Comparison of ENCODE assay signal across 14 cellular contexts in genomic region chr13:40189426-40189825, GRCh38.
DNase-seq lines count a peak whose midpoint lies in the region; ATAC-seq and FAIRE-seq lines count a peak whose summit lies in the region.
"Had no signal": no experiment of that assay in that cellular context is flagged by ENCODE, and none has a peak within 500 bp of the region (broad histone marks: within the 10 kb centered on the region; RNA-seq: fewer than 3 reads in every experiment).

No MANE protein-coding gene starts in this region.

- peaks cover 2% of the 10 kb centered on the region for H3K36me3 Mint-ChIP-seq in CD4-positive, CD25-positive, alpha-beta regulatory T cell
- peaks cover under 1% of the 10 kb centered on the region for H3K36me3 Mint-ChIP-seq in T-cell
- H3K36me3 Mint-ChIP-seq in central memory CD8-positive, alpha-beta T cell (ENCODE audit: insufficient read depth) = peaks cover 6% of the 10 kb centered on the region

- H3K36me3 ChIP-seq in CD4-positive, CD25-positive, alpha-beta regulatory T cell (ENCODE audit: control insufficient read depth, insufficient read depth, low read length) = no peaks in the 10 kb centered on the region
- no peaks in the 10 kb centered on the region for H3K36me3 ChIP-seq in neuron (ENCODE audit: insufficient read depth, low read length)
- H3K36me3 ChIP-seq: brain microvascular endothelial cell had no signal

- no peaks in the 10 kb centered on the region for H3K9me3 Mint-ChIP-seq in CD4-positive, CD25-positive, alpha-beta regulatory T cell
- peaks cover 0 to under 1% (median 0%) of the 10 kb centered on the region in 3 donors for H3K9me3 Mint-ChIP-seq in T-cell
- no peaks in the 10 kb centered on the region for H3K9me3 Mint-ChIP-seq in central memory CD8-positive, alpha-beta T cell

- no peak for FAIRE-seq in GM19239 (lab: Jason Lieb, UNC)

- H2AFZ ChIP-seq in neuron (ENCODE audit: low read depth, low read length) = peak overlapping the region; percentile 60

- peak overlapping the region; percentile 70 for H3K4me3 ChIP-seq in CD4-positive, CD25-positive, alpha-beta regulatory T cell (ENCODE audit: low read depth, low read length)
- H3K4me3 ChIP-seq in neuron (ENCODE audit: low read length) = no peak overlapping the region
- H3K4me3 ChIP-seq: SK-N-MC had no signal

- peak in 2 of 3 donors; percentile 44 to 83 for DNase-seq in CD4-positive, CD25-positive, alpha-beta regulatory T cell
- DNase-seq in T-cell = peak in 2 of 34 experiments; percentile 14 to 23
- no peak for DNase-seq in central memory CD8-positive, alpha-beta T cell (ENCODE audit: low spot score in 2 of 2)
- no peak for DNase-seq in KBM-7
- DNase-seq in amygdala (lab: John Stamatoyannopoulos, UW) = no peak
- no peak for DNase-seq in GM19239 (ENCODE audit: insufficient read length, low spot score)
- DNase-seq: brain microvascular endothelial cell; Kasumi-1; NCI-H2029; NK-92 treated with Interleukin-12 subunit alpha and Interleukin-12 subunit beta, amount 100 ng/mL, for 24 hours had no signal

- POLR2A ChIA-PET in T-cell (lab: Charles Lee) = interaction anchor here in 1 of 2 donors (0.5 kb wide), 1 partner anchor 23 kb away, joined by 3 read pairs; no protein-coding TSS in a partner anchor

- in situ Hi-C loops in KBM-7 (cut with MboI; ENCODE audit: low pct_unique_long_range_greater_than_20kb, low sequenced_read_pairs) = no loop called here

- no peaks in the 10 kb centered on the region for H3K27me3 Mint-ChIP-seq in CD4-positive, CD25-positive, alpha-beta regulatory T cell
- no peaks in the 10 kb centered on the region for H3K27me3 Mint-ChIP-seq in T-cell
- H3K27me3 Mint-ChIP-seq in central memory CD8-positive, alpha-beta T cell = no peaks in the 10 kb centered on the region
- H3K27me3 Mint-ChIP-seq: B cell had no signal

- H3K4me3 Mint-ChIP-seq in CD4-positive, CD25-positive, alpha-beta regulatory T cell = peak overlapping the region; percentile 80 to 91 (median 84)
- peak overlapping the region; percentile 7 to 86 (median 39) for H3K4me3 Mint-ChIP-seq in T-cell
- peak overlapping the region; percentile 25 for H3K4me3 Mint-ChIP-seq in central memory CD8-positive, alpha-beta T cell
- H3K4me3 Mint-ChIP-seq: B cell had no signal

- peaks cover 81% of the 10 kb centered on the region for H3K4me1 ChIP-seq in CD4-positive, CD25-positive, alpha-beta regulatory T cell (ENCODE audit: control insufficient read depth, insufficient read depth, low read length, poor library complexity, severe bottlenecking)
- peaks cover 22% of the 10 kb centered on the region for H3K4me1 ChIP-seq in neuron (ENCODE audit: insufficient read depth, low read length)

- H3K4me1 Mint-ChIP-seq in CD4-positive, CD25-positive, alpha-beta regulatory T cell = peaks cover 46 to 95% (median 73%) of the 10 kb centered on the region in 4 donors
- H3K4me1 Mint-ChIP-seq in T-cell = peaks cover 82 to 94% (median 86%) of the 10 kb centered on the region in 3 donors
- peaks cover 71% of the 10 kb centered on the region for H3K4me1 Mint-ChIP-seq in central memory CD8-positive, alpha-beta T cell

- H3K27ac ChIP-seq in CD4-positive, CD25-positive, alpha-beta regulatory T cell (ENCODE audit: insufficient read depth, low read length, poor library complexity, severe bottlenecking) = peak overlapping the region; percentile 87
- H3K27ac ChIP-seq: SK-N-MC had no signal

- ATAC-seq in CD4-positive, CD25-positive, alpha-beta regulatory T cell (ENCODE audit: low read depth in 2 of 2) = peak; percentile 11 to 16
- ATAC-seq in T-cell (replicated peaks in 1 of 4) = peak in 1 of 4 experiments; percentile 7
- no peak for ATAC-seq in central memory CD8-positive, alpha-beta T cell (replicated peaks; ENCODE audit: extremely low read depth, poor library complexity, severe bottlenecking)
- no peak for ATAC-seq in HG02798 (IDR thresholded peaks at IDR 0.05; ENCODE audit: poor library complexity, unreplicated experiment)

- H3K27me3 ChIP-seq in CD4-positive, CD25-positive, alpha-beta regulatory T cell (ENCODE audit: control insufficient read depth, insufficient read depth, low read length) = no peaks in the 10 kb centered on the region
- H3K27me3 ChIP-seq in neuron (ENCODE audit: insufficient read depth, low read length) = no peaks in the 10 kb centered on the region
- H3K27me3 ChIP-seq: brain microvascular endothelial cell had no signal

- H3K27ac Mint-ChIP-seq in CD4-positive, CD25-positive, alpha-beta regulatory T cell = peak overlapping the region; percentile 98 to 99 (median 99)
- peak overlapping the region; percentile 96 to 99 for H3K27ac Mint-ChIP-seq in T-cell
- peak overlapping the region; percentile 60 for H3K27ac Mint-ChIP-seq in central memory CD8-positive, alpha-beta T cell (ENCODE audit: low read depth)

- CTCF ChIA-PET in T-cell (lab: Charles Lee) = interaction anchor here (0.7 to 2.7 kb wide), 3 partner anchors 12 to 19 kb away, joined by 3 to 8 read pairs (median 3); no protein-coding TSS in a partner anchor

- no peaks in the 10 kb centered on the region for H3K9me3 ChIP-seq in CD4-positive, CD25-positive, alpha-beta regulatory T cell (ENCODE audit: control insufficient read depth in 2 of 2, low read length in 2 of 2)
- no peaks in the 10 kb centered on the region for H3K9me3 ChIP-seq in neuron (ENCODE audit: low read length)

Comparison
In these comparisons a context has a peak if more than half of its experiments do, and no peak if none do; other contexts are left out.
1. ATAC-seq: peak in CD4-positive, CD25-positive, alpha-beta regulatory T cell (2 of 2); none in central memory CD8-positive, alpha-beta T cell (single experiment) and HG02798 (single experiment).
2. DNase-seq: peak in CD4-positive, CD25-positive, alpha-beta regulatory T cell (2 of 3); none in central memory CD8-positive, alpha-beta T cell (0 of 2), KBM-7 (single experiment), amygdala (0 of 56) and GM19239 (single experiment).
3. H3K4me3 Mint-ChIP-seq: peak in every context shown above with its lines; median percentile 84 in CD4-positive, CD25-positive, alpha-beta regulatory T cell; 39 in T-cell; 25 in central memory CD8-positive, alpha-beta T cell.
4. Peak in every context shown above with its lines, with median percentiles within 50 percentile points of each other: H3K27ac Mint-ChIP-seq.